13 cellular contexts compared by ENCODE assay signal in the genomic region with DNA sequence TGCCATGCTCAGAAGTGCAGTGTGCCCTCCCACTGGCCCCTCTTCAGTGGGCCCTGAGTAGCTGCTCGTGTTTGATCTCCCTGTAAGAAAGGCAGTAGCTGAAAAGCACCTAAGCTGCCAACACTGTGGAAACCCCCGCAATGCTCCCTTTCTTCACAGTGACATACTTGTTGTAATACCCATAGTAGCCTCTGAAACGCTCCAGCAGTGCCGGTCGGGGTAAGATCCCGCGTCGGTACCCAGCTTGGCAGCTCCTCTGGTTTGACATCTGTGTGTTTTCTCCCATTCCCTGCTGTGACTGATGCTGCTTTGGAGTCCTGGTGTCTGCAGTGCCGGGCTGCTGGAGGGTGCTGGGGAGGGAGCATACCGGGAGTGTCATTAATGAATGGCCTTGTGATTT. TPM values are rescaled to one million over a fixed set of nuclear protein-coding genes. Genes with fewer than 3 reads are reported as not detected.
A peak's percentile ranks its signal among the peaks of the same experiment; 100 is the strongest.
DNase-seq lines count a peak whose midpoint lies in the region; ATAC-seq and TF ChIP-seq lines count a peak whose summit lies in the region.
"Had no signal": no experiment of that assay in that cellular context is flagged by ENCODE, and none has a peak within 500 bp of the region (broad histone marks: within the 10 kb centered on the region; RNA-seq: fewer than 3 reads in every experiment).

No MANE protein-coding gene starts in this region.

- H3K9ac ChIP-seq in adipocyte (ENCODE audit: low read length), result no peak overlapping the region

- H3K4me1 ChIP-seq in A673 (ENCODE audit: insufficient read depth, low read length, poor library complexity, severe bottlenecking) (peaks cover 20% of the 10 kb centered on the region), adipocyte (ENCODE audit: control insufficient read depth, insufficient read depth, low read length) (no peaks in the 10 kb centered on the region), gastroesophageal sphincter (peaks cover 0 to 15% (median 0%) of the 10 kb centered on the region in 3 donors)

- H3K4me3 ChIP-seq in A673 (ENCODE audit: low read depth, low read length, poor library complexity, severe bottlenecking) (peak overlapping the region; percentile 20), adipocyte (ENCODE audit: low read length) (no peak overlapping the region), gastroesophageal sphincter (no peak overlapping the region)
- H3K4me3 ChIP-seq: adrenal gland had no signal

- POLR2A ChIA-PET in A673 (lab: Charles Lee; ENCODE audit: low non-redundant PET), result interaction anchor here (0.6 kb wide), 1 partner anchor 713 kb away, joined by 3 read pairs; no protein-coding TSS in a partner anchor

- CTCF ChIA-PET in A673 (lab: Charles Lee), result interaction anchor here (0.6 kb wide), 1 partner anchor 16 kb away, joined by 3 read pairs; no protein-coding TSS in a partner anchor

- intact Hi-C loops in A673 (cut with micrococcal nuclease; ENCODE audit: unreplicated experiment), result loop anchor here (5.0 kb wide), 1 partner anchor 232 kb away; a partner anchor contains a TSS

- H3K36me3 ChIP-seq in A673 (ENCODE audit: insufficient read depth, low read length, poor library complexity, severe bottlenecking) (peaks cover 20% of the 10 kb centered on the region), adipocyte (ENCODE audit: control insufficient read depth, insufficient read depth, low read length, severe bottlenecking) (no peaks in the 10 kb centered on the region), gastroesophageal sphincter (no peaks in the 10 kb centered on the region)
- H3K36me3 ChIP-seq: adrenal gland had no signal

- TF ChIP-seq CTCF in A673 (conservative IDR thresholded peaks at IDR 0.05; ENCODE audit: low read depth, low read length) (peak; percentile 49), omental fat pad (IDR thresholded peaks at IDR 0.05) (no peak), gastroesophageal sphincter (IDR thresholded peaks at IDR 0.05) (no peak)

- H3K9me3 ChIP-seq in A673 (ENCODE audit: low read depth, low read length, poor library complexity, severe bottlenecking), result no peaks in the 10 kb centered on the region
- H3K9me3 ChIP-seq in adipocyte (ENCODE audit: control insufficient read depth, low read length), result no peaks in the 10 kb centered on the region
- no peaks in the 10 kb centered on the region for H3K9me3 ChIP-seq in gastroesophageal sphincter
- H3K9me3 ChIP-seq: adrenal gland had no signal

- H3K27ac ChIP-seq in A673 (ENCODE audit: low read depth, low read length, poor library complexity, severe bottlenecking), result peak overlapping the region; percentile 22
- H3K27ac ChIP-seq in gastroesophageal sphincter, result no peak overlapping the region
- H3K27ac ChIP-seq: adrenal gland, VCaP had no signal

- 33 to 61% methylated on average over 4 of the region's 10 CpGs for WGBS in gastroesophageal sphincter (ENCODE audit: low coverage in 1 of 2), 2 donors

- no TSS peak for BruUV-seq in A673 (replicated peaks; lab: Mats Ljungman, UMichigan)

- no peak for TF ChIP-seq POLR2A in gastroesophageal sphincter (IDR thresholded peaks at IDR 0.05)

- ATAC-seq in GM18873 (IDR thresholded peaks at IDR 0.05; ENCODE audit: low FRiP score, unreplicated experiment) (peak; percentile 79), HG02885 (IDR thresholded peaks at IDR 0.05; ENCODE audit: poor library complexity, unreplicated experiment) (no peak), omental fat pad (ENCODE audit: low FRiP score) (no peak), gastroesophageal sphincter (no peak)
- ATAC-seq: right cardiac atrium; stimulated activated memory B cell treated with anti-CD40 and anti-IgM and Interleukin-4, amounts not matched to agents 10 μg/mL and 1 μg/mL and 100 μg/mL, for 72 hours had no signal

- TF ChIP-seq EP300 in gastroesophageal sphincter (IDR thresholded peaks at IDR 0.05), result no peak

- DNase-seq in A673 (ENCODE audit: low spot score), result peak; percentile 89
- peak; percentile 29 for DNase-seq in adipocyte (ENCODE audit: low read depth)
- peak; percentile 69 for DNase-seq in islet precursor cell
- no peak for DNase-seq in omental fat pad (ENCODE audit: low spot score)
- no peak for DNase-seq in NCI-H187 treated with DMSO at 0.1 percent for 48 hours (lab: John Stamatoyannopoulos, UW)
- DNase-seq: NCI-H187, right cardiac atrium had no signal

- H3K27me3 ChIP-seq in A673 (replicated peaks; ENCODE audit: insufficient read depth, low read depth, low read length, poor library complexity) (no peaks in the 10 kb centered on the region), adipocyte (replicated peaks; ENCODE audit: control insufficient read depth, insufficient read depth, low read length) (no peaks in the 10 kb centered on the region), gastroesophageal sphincter (no peaks in the 10 kb centered on the region)
- H3K27me3 ChIP-seq: adrenal gland had no signal

RNA-seq across cellular contexts. Expression of a gene that starts 3.6 kb away (rescaled TPM):
- total RNA-seq in A673 (2021) (52.7 and 53.4 TPM in 2 replicates), omental fat pad (1 to 10 TPM in 2 of 4 donors, under 1 TPM in 2; 0.75 to 1.3 (median 1.0) TPM), gastroesophageal sphincter (1 to 10 TPM in 2 of 4 donors, under 1 TPM in 2; 0.31 to 2.1 (median 1.1) TPM)

Comparison
In these comparisons a context has a peak if more than half of its experiments do, and no peak if none do; other contexts are left out.
1. DNase-seq: peak in A673 (single experiment), adipocyte (single experiment) and islet precursor cell (single experiment); none in omental fat pad (single experiment) and NCI-H187 treated with DMSO at 0.1 percent for 48 hours (single experiment).
2. RNA of a gene that starts 3.6 kb away (total RNA-seq): 52.7 to 53.4 TPM in A673; 0.31 to 2.1 TPM in gastroesophageal sphincter and 0.75 to 1.3 TPM in omental fat pad; every median in the first group is over 10 times any median in the second.